In the genomic region with DNA sequence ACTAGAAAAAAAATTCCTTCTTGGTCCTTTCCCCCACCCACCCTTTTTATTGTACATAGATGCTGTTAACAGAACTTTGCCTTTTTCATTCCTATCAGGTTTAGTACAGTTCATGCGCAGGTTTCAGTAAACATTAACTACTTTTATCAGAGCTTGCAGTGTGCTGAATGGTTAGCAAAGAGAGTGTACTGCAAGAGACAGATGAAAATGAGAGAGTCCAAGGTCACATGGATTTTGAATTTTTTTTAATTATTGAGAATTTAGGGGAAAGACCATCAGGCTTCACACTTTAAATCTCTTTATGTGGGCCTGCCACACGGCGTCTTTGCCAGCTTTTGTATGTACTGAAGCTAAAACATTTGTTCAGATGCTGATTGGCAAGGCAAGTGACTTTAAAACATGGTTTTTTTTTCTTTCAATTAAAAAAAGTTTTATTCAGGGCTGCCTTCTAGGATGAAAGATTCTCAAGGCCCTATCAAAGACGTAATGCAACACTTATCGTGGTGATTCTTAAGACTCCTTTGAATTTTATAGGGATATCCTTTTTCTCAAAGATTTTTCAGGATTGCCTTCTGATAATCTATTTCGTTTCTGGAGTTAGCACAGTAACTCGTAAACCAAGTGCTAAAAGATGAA, we compare ENCODE assay signal across 1 cellular context.
TF ChIP-seq lines count a peak whose summit lies in the region.

No MANE protein-coding gene starts in this region.

TF ChIP-seq in HepG2, 621 proteins besides CTCF, POLR2A, EP300 and RAD21 (continues in another document):
- TF ChIP-seq, protein P1, sequence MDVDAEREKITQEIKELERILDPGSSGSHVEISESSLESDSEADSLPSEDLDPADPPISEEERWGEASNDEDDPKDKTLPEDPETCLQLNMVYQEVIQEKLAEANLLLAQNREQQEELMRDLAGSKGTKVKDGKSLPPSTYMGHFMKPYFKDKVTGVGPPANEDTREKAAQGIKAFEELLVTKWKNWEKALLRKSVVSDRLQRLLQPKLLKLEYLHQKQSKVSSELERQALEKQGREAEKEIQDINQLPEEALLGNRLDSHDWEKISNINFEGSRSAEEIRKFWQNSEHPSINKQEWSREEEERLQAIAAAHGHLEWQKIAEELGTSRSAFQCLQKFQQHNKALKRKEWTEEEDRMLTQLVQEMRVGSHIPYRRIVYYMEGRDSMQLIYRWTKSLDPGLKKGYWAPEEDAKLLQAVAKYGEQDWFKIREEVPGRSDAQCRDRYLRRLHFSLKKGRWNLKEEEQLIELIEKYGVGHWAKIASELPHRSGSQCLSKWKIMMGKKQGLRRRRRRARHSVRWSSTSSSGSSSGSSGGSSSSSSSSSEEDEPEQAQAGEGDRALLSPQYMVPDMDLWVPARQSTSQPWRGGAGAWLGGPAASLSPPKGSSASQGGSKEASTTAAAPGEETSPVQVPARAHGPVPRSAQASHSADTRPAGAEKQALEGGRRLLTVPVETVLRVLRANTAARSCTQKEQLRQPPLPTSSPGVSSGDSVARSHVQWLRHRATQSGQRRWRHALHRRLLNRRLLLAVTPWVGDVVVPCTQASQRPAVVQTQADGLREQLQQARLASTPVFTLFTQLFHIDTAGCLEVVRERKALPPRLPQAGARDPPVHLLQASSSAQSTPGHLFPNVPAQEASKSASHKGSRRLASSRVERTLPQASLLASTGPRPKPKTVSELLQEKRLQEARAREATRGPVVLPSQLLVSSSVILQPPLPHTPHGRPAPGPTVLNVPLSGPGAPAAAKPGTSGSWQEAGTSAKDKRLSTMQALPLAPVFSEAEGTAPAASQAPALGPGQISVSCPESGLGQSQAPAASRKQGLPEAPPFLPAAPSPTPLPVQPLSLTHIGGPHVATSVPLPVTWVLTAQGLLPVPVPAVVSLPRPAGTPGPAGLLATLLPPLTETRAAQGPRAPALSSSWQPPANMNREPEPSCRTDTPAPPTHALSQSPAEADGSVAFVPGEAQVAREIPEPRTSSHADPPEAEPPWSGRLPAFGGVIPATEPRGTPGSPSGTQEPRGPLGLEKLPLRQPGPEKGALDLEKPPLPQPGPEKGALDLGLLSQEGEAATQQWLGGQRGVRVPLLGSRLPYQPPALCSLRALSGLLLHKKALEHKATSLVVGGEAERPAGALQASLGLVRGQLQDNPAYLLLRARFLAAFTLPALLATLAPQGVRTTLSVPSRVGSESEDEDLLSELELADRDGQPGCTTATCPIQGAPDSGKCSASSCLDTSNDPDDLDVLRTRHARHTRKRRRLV (CRISPR knock-in tag; IDR thresholded peaks at IDR 0.05): no peak
- TF ChIP-seq, protein P2, sequence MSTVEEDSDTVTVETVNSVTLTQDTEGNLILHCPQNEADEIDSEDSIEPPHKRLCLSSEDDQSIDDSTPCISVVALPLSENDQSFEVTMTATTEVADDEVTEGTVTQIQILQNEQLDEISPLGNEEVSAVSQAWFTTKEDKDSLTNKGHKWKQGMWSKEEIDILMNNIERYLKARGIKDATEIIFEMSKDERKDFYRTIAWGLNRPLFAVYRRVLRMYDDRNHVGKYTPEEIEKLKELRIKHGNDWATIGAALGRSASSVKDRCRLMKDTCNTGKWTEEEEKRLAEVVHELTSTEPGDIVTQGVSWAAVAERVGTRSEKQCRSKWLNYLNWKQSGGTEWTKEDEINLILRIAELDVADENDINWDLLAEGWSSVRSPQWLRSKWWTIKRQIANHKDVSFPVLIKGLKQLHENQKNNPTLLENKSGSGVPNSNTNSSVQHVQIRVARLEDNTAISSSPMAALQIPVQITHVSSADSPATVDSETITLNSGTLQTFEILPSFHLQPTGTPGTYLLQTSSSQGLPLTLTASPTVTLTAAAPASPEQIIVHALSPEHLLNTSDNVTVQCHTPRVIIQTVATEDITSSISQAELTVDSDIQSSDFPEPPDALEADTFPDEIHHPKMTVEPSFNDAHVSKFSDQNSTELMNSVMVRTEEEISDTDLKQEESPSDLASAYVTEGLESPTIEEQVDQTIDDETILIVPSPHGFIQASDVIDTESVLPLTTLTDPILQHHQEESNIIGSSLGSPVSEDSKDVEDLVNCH (CRISPR knock-in tag; IDR thresholded peaks at IDR 0.05): no peak
- TF ChIP-seq KDM5B (CRISPR knock-in tag; IDR thresholded peaks at IDR 0.05; ENCODE audit: borderline replicate concordance) (no peak), ZNF577 (CRISPR knock-in tag; IDR thresholded peaks at IDR 0.05; ENCODE audit: borderline replicate concordance, low read depth) (no peak), TARDBP (CRISPR knock-in tag; IDR thresholded peaks at IDR 0.05) (peak; percentile 66; the same call in 1 of the 2 replicates), GATA4 (IDR thresholded peaks at IDR 0.05; ENCODE audit: borderline replicate concordance, low read depth) (peak; percentile 71; the same call in 1 of the 2 replicates), KLF11 (CRISPR knock-in tag; IDR thresholded peaks at IDR 0.05) (no peak), FOXK1 (CRISPR knock-in tag; IDR thresholded peaks at IDR 0.05; ENCODE audit: borderline replicate concordance, low read depth) (peak; percentile 33; the same call in 1 of the 2 replicates), BHLHE40 (IDR thresholded peaks at IDR 0.05; ENCODE audit: low read length) (no peak), NFRKB (IDR thresholded peaks at IDR 0.05) (no peak), ZNF274 (CRISPR knock-in tag; IDR thresholded peaks at IDR 0.05) (no peak), TP53 (CRISPR knock-in tag; conservative IDR thresholded peaks at IDR 0.05) (no peak), ZNF17 (CRISPR knock-in tag; IDR thresholded peaks at IDR 0.05) (no peak), ELF3 (CRISPR knock-in tag; IDR thresholded peaks at IDR 0.05) (0 out of 2 replicates have a peak, but pooled peaks have one; percentile 38), KDM6A (CRISPR knock-in tag; IDR thresholded peaks at IDR 0.05; ENCODE audit: low read depth) (peak; percentile 83; the same call in 1 of the 2 replicates), MBNL3 (CRISPR knock-in tag; conservative IDR thresholded peaks at IDR 0.05) (no peak), KMT2A (CRISPR knock-in tag; IDR thresholded peaks at IDR 0.05) (no peak), ZBTB42 (CRISPR knock-in tag; IDR thresholded peaks at IDR 0.05) (no peak), SOX6 (IDR thresholded peaks at IDR 0.05) (no peak), SOX6 (CRISPR knock-in tag; IDR thresholded peaks at IDR 0.05) (peak; percentile 71), SOX5 (CRISPR knock-in tag; IDR thresholded peaks at IDR 0.05; ENCODE audit: borderline replicate concordance) (peak; percentile 76; the same call in 1 of the 2 replicates), REXO4 (CRISPR knock-in tag; IDR thresholded peaks at IDR 0.05; ENCODE audit: borderline replicate concordance) (no peak), CCAR2 (optimal IDR thresholded peaks at IDR 0.05; ENCODE audit: low read depth, low read length) (no peak), RFX1 (IDR thresholded peaks at IDR 0.05) (no peak), SRSF9 (IDR thresholded peaks at IDR 0.05; ENCODE audit: borderline replicate concordance, insufficient read depth, low read depth, low read length, poor library complexity, severe bottlenecking) (no peak), ZNF678 (CRISPR knock-in tag; IDR thresholded peaks at IDR 0.05) (no peak), U2AF1 (optimal IDR thresholded peaks at IDR 0.05; ENCODE audit: low read depth, low read length) (no peak), POLR2AphosphoS5 (IDR thresholded peaks at IDR 0.05; ENCODE audit: low read depth, low read length) (no peak), WIZ (CRISPR knock-in tag; IDR thresholded peaks at IDR 0.05) (no peak), ZBTB20 (CRISPR knock-in tag; IDR thresholded peaks at IDR 0.05; ENCODE audit: borderline replicate concordance, low read depth) (no peak), ZNF468 (CRISPR knock-in tag; IDR thresholded peaks at IDR 0.05) (no peak), BRCA1 (CRISPR knock-in tag; IDR thresholded peaks at IDR 0.05) (no peak), ZNF136 (CRISPR knock-in tag; IDR thresholded peaks at IDR 0.05; ENCODE audit: low read depth) (no peak), ZNF572 (CRISPR knock-in tag; IDR thresholded peaks at IDR 0.05) (no peak), ZNF720 (CRISPR knock-in tag; IDR thresholded peaks at IDR 0.05) (no peak), HMGA1 (CRISPR knock-in tag; conservative IDR thresholded peaks at IDR 0.05) (no peak), ZNF138 (CRISPR knock-in tag; IDR thresholded peaks at IDR 0.05; ENCODE audit: low read depth) (no peak), SMAD9 (CRISPR knock-in tag; IDR thresholded peaks at IDR 0.05) (no peak), ZNF556 (CRISPR knock-in tag; IDR thresholded peaks at IDR 0.05; ENCODE audit: borderline replicate concordance) (no peak), POLR2AphosphoS2 (IDR thresholded peaks at IDR 0.05; ENCODE audit: low read depth, low read length) (no peak), ZNF354B (CRISPR knock-in tag; IDR thresholded peaks at IDR 0.05) (no peak), ZNF430 (CRISPR knock-in tag; IDR thresholded peaks at IDR 0.05) (no peak), ZNF263 (CRISPR knock-in tag; IDR thresholded peaks at IDR 0.05) (no peak)
- TF ChIP-seq, protein P3, sequence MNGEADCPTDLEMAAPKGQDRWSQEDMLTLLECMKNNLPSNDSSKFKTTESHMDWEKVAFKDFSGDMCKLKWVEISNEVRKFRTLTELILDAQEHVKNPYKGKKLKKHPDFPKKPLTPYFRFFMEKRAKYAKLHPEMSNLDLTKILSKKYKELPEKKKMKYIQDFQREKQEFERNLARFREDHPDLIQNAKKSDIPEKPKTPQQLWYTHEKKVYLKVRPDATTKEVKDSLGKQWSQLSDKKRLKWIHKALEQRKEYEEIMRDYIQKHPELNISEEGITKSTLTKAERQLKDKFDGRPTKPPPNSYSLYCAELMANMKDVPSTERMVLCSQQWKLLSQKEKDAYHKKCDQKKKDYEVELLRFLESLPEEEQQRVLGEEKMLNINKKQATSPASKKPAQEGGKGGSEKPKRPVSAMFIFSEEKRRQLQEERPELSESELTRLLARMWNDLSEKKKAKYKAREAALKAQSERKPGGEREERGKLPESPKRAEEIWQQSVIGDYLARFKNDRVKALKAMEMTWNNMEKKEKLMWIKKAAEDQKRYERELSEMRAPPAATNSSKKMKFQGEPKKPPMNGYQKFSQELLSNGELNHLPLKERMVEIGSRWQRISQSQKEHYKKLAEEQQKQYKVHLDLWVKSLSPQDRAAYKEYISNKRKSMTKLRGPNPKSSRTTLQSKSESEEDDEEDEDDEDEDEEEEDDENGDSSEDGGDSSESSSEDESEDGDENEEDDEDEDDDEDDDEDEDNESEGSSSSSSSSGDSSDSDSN (CRISPR knock-in tag; IDR thresholded peaks at IDR 0.05): no peak
- TF ChIP-seq, protein P4, sequence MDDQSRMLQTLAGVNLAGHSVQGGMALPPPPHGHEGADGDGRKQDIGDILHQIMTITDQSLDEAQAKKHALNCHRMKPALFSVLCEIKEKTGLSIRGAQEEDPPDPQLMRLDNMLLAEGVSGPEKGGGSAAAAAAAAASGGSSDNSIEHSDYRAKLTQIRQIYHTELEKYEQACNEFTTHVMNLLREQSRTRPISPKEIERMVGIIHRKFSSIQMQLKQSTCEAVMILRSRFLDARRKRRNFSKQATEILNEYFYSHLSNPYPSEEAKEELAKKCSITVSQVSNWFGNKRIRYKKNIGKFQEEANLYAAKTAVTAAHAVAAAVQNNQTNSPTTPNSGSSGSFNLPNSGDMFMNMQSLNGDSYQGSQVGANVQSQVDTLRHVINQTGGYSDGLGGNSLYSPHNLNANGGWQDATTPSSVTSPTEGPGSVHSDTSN (CRISPR knock-in tag; IDR thresholded peaks at IDR 0.05; ENCODE audit: borderline replicate concordance): no peak
- TF ChIP-seq, protein P5, sequence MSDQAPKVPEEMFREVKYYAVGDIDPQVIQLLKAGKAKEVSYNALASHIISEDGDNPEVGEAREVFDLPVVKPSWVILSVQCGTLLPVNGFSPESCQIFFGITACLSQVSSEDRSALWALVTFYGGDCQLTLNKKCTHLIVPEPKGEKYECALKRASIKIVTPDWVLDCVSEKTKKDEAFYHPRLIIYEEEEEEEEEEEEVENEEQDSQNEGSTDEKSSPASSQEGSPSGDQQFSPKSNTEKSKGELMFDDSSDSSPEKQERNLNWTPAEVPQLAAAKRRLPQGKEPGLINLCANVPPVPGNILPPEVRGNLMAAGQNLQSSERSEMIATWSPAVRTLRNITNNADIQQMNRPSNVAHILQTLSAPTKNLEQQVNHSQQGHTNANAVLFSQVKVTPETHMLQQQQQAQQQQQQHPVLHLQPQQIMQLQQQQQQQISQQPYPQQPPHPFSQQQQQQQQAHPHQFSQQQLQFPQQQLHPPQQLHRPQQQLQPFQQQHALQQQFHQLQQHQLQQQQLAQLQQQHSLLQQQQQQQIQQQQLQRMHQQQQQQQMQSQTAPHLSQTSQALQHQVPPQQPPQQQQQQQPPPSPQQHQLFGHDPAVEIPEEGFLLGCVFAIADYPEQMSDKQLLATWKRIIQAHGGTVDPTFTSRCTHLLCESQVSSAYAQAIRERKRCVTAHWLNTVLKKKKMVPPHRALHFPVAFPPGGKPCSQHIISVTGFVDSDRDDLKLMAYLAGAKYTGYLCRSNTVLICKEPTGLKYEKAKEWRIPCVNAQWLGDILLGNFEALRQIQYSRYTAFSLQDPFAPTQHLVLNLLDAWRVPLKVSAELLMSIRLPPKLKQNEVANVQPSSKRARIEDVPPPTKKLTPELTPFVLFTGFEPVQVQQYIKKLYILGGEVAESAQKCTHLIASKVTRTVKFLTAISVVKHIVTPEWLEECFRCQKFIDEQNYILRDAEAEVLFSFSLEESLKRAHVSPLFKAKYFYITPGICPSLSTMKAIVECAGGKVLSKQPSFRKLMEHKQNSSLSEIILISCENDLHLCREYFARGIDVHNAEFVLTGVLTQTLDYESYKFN (CRISPR knock-in tag; conservative IDR thresholded peaks at IDR 0.05): peak; percentile 95
- TF ChIP-seq, protein P6, sequence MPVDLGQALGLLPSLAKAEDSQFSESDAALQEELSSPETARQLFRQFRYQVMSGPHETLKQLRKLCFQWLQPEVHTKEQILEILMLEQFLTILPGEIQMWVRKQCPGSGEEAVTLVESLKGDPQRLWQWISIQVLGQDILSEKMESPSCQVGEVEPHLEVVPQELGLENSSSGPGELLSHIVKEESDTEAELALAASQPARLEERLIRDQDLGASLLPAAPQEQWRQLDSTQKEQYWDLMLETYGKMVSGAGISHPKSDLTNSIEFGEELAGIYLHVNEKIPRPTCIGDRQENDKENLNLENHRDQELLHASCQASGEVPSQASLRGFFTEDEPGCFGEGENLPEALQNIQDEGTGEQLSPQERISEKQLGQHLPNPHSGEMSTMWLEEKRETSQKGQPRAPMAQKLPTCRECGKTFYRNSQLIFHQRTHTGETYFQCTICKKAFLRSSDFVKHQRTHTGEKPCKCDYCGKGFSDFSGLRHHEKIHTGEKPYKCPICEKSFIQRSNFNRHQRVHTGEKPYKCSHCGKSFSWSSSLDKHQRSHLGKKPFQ (CRISPR knock-in tag; IDR thresholded peaks at IDR 0.05; ENCODE audit: insufficient replicate concordance): no peak
- TF ChIP-seq, protein P7, sequence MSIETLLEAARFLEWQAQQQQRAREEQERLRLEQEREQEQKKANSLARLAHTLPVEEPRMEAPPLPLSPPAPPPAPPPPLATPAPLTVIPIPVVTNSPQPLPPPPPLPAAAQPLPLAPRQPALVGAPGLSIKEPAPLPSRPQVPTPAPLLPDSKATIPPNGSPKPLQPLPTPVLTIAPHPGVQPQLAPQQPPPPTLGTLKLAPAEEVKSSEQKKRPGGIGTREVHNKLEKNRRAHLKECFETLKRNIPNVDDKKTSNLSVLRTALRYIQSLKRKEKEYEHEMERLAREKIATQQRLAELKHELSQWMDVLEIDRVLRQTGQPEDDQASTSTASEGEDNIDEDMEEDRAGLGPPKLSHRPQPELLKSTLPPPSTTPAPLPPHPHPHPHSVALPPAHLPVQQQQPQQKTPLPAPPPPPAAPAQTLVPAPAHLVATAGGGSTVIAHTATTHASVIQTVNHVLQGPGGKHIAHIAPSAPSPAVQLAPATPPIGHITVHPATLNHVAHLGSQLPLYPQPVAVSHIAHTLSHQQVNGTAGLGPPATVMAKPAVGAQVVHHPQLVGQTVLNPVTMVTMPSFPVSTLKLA (IDR thresholded peaks at IDR 0.05): no peak
